In genomic region chr19:45691516-45692186, GRCh38 we compare ENCODE assay signal across 1 cellular context.
TF ChIP-seq lines count a peak whose summit lies in the region.

TSS of gene SNRPD2 (minus strand) at chr19:45691953. CDS start at chr19:45691888, 65 bp downstream.

TF ChIP-seq in H1, 55 proteins besides CTCF, POLR2A, EP300 and RAD21:
- TF ChIP-seq TCF12 (IDR thresholded peaks at IDR 0.05; ENCODE audit: low read depth, low read length) (no peak), CEBPB (IDR thresholded peaks at IDR 0.05; ENCODE audit: low read depth, low read length) (no peak), EGR1 (IDR thresholded peaks at IDR 0.05; ENCODE audit: borderline replicate concordance, low read depth, low read length) (no peak), MAX (IDR thresholded peaks at IDR 0.05) (peak; percentile 39; the same call in 1 of the 2 replicates), SP2 (IDR thresholded peaks at IDR 0.05; ENCODE audit: low read length) (no peak), HDAC2 (IDR thresholded peaks at IDR 0.05; ENCODE audit: borderline replicate concordance in 1 of 2, low read depth in 2 of 2, low read length in 2 of 2) (no peak), RBBP5 (IDR thresholded peaks at IDR 0.05; ENCODE audit: borderline replicate concordance, low read depth, low read length) (no peak), ATF2 (IDR thresholded peaks at IDR 0.05; ENCODE audit: low read length) (0 out of 2 replicates have a peak, but pooled peaks have one; percentile 11), SUZ12 (IDR thresholded peaks at IDR 0.05; ENCODE audit: low read length) (no peak), CTBP2 (IDR thresholded peaks at IDR 0.05; ENCODE audit: borderline replicate concordance, insufficient read depth, insufficient read length, low read length) (no peak), KDM5A (IDR thresholded peaks at IDR 0.05; ENCODE audit: low read length) (peak; percentile 59; the same call in 1 of the 2 replicates), JUND (IDR thresholded peaks at IDR 0.05; ENCODE audit: low read length) (no peak), YY1 (IDR thresholded peaks at IDR 0.05; ENCODE audit: low read depth, low read length) (no peak), NANOG (IDR thresholded peaks at IDR 0.05; ENCODE audit: insufficient read depth, low read depth, low read length, poor library complexity, severe bottlenecking) (no peak), POU5F1 (IDR thresholded peaks at IDR 0.05; ENCODE audit: low read depth, low read length) (no peak), FOSL1 (IDR thresholded peaks at IDR 0.05; ENCODE audit: insufficient read depth, low read depth, low read length) (no peak), USF2 (IDR thresholded peaks at IDR 0.05; ENCODE audit: low read length) (no peak; the same call in 1 of the 2 replicates), RFX5 (IDR thresholded peaks at IDR 0.05; ENCODE audit: borderline replicate concordance, low read depth, low read length) (no peak), CHD2 (IDR thresholded peaks at IDR 0.05; ENCODE audit: low read length) (no peak), PHF8 (conservative IDR thresholded peaks at IDR 0.05; ENCODE audit: low read depth, low read length) (peak; percentile 92), CBX8 (IDR thresholded peaks at IDR 0.05; ENCODE audit: borderline replicate concordance, low read depth, low read length) (no peak), SIRT6 (IDR thresholded peaks at IDR 0.05; ENCODE audit: low read length) (no peak), CBX5 (IDR thresholded peaks at IDR 0.05; ENCODE audit: low read depth, low read length) (no peak), TAF7 (optimal IDR thresholded peaks at IDR 0.05; ENCODE audit: borderline replicate concordance, low read depth, low read length) (peak; percentile 76), TBP (IDR thresholded peaks at IDR 0.05; ENCODE audit: low read depth, low read length) (peak; percentile 82), BACH1 (IDR thresholded peaks at IDR 0.05; ENCODE audit: low read length) (no peak), NRF1 (IDR thresholded peaks at IDR 0.05; ENCODE audit: low read depth, low read length) (peak; percentile 63), RNF2 (IDR thresholded peaks at IDR 0.05; ENCODE audit: borderline replicate concordance, low read depth, low read length, missing control alignments, poor library complexity, severe bottlenecking) (no peak), ZNF274 (IDR thresholded peaks at IDR 0.05; ENCODE audit: borderline replicate concordance, extremely low read depth, low read length) (no peak), CHD7 (IDR thresholded peaks at IDR 0.05; ENCODE audit: insufficient replicate concordance, low read length) (no peak), SAP30 (IDR thresholded peaks at IDR 0.05; ENCODE audit: insufficient read depth, insufficient replicate concordance, low read length) (peak; percentile 69), E2F6 (IDR thresholded peaks at IDR 0.05) (peak; percentile 33; the same call in 1 of the 2 replicates), ATF3 (IDR thresholded peaks at IDR 0.05; ENCODE audit: insufficient read depth, low read depth, low read length) (no peak), BCL11A (IDR thresholded peaks at IDR 0.05; ENCODE audit: low read depth in 2 of 2, low read length in 2 of 2) (no peak), TAF1 (IDR thresholded peaks at IDR 0.05; ENCODE audit: low read depth, low read length) (peak; percentile 94), KDM1A (IDR thresholded peaks at IDR 0.05; ENCODE audit: borderline replicate concordance, low read length) (no peak), MAFK (IDR thresholded peaks at IDR 0.05; ENCODE audit: low read depth, low read length) (no peak), SRF (IDR thresholded peaks at IDR 0.05; ENCODE audit: low read depth, low read length) (no peak), TEAD4 (IDR thresholded peaks at IDR 0.05; ENCODE audit: low read depth, low read length) (no peak), SIN3A (conservative IDR thresholded peaks at IDR 0.05 in 1 of 2, IDR thresholded peaks at IDR 0.05 in 1 of 2; ENCODE audit: low read depth in 1 of 2, low read length in 2 of 2) (peak; percentile 40 to 92), POLR2AphosphoS5 (IDR thresholded peaks at IDR 0.05; ENCODE audit: low read depth, low read length) (peak; percentile 99), SP4 (IDR thresholded peaks at IDR 0.05; ENCODE audit: low read length) (no peak), KDM4A (IDR thresholded peaks at IDR 0.05; ENCODE audit: low read depth, low read length, severe bottlenecking) (no peak), SIX5 (IDR thresholded peaks at IDR 0.05; ENCODE audit: low read depth, low read length) (no peak), RXRA (IDR thresholded peaks at IDR 0.05; ENCODE audit: insufficient read depth, low read depth, low read length) (no peak), ASH2L (IDR thresholded peaks at IDR 0.05; ENCODE audit: low read length) (peak; percentile 54), JUN (IDR thresholded peaks at IDR 0.05; ENCODE audit: low read depth, low read length) (no peak), HDAC6 (IDR thresholded peaks at IDR 0.05; ENCODE audit: low read depth, low read length) (no peak), GABPA (IDR thresholded peaks at IDR 0.05; ENCODE audit: borderline replicate concordance, insufficient read depth, low read length) (peak; percentile 92), EZH2 (IDR thresholded peaks at IDR 0.05; ENCODE audit: low read depth, low read length, severe bottlenecking) (no peak), CREB1 (IDR thresholded peaks at IDR 0.05) (no peak), CHD1 (IDR thresholded peaks at IDR 0.05; ENCODE audit: low read depth, low read length) (no peak), SP1 (IDR thresholded peaks at IDR 0.05; ENCODE audit: low read depth, low read length) (no peak), GTF2F1 (IDR thresholded peaks at IDR 0.05; ENCODE audit: borderline replicate concordance, low read depth, low read length) (0 out of 2 replicates have a peak, but pooled peaks have one; percentile 11), BRCA1 (IDR thresholded peaks at IDR 0.05; ENCODE audit: low read depth, low read length) (no peak)
